8 cellular contexts compared by ENCODE assay signal in genomic region chr1:31182352-31182751, GRCh38. TPM values are rescaled to one million over a fixed set of nuclear protein-coding genes. Genes with fewer than 3 reads are reported as not detected.
DNase-seq lines count a peak whose midpoint lies in the region; ATAC-seq, FAIRE-seq and TF ChIP-seq lines count a peak whose summit lies in the region.

No MANE protein-coding gene starts in this region.

- peak overlapping the region; percentile 50 for H3K4me3 ChIP-seq in Jurkat, Clone E6-1 (ENCODE audit: low read length)
- H3K4me3 ChIP-seq in SU-DHL-6 (ENCODE audit: insufficient read depth, low read length, poor library complexity, severe bottlenecking) = peak overlapping the region; percentile 36
- H3K4me3 ChIP-seq in astrocyte (ENCODE audit: insufficient read depth, low read depth, low read length) = no peak overlapping the region
- H3K4me3 ChIP-seq in skeletal muscle cell (ENCODE audit: low read depth, low read length) = peak overlapping the region; percentile 32

- no peak for ATAC-seq in GM18511 (IDR thresholded peaks at IDR 0.05; ENCODE audit: unreplicated experiment)

- no peaks in the 10 kb centered on the region for H3K9me3 Mint-ChIP-seq in astrocyte (ENCODE audit: unreplicated experiment)

- in situ Hi-C loops in Caki2 (cut with HindIII; ENCODE audit: low pct_unique_long_range_greater_than_20kb, low sequenced_read_pairs) = no loop called here

- H3K27me3 ChIP-seq in SU-DHL-6 (ENCODE audit: low read length) (no peaks in the 10 kb centered on the region), astrocyte (ENCODE audit: insufficient read depth, low read length) (peaks cover 10% of the 10 kb centered on the region)

- H3K27me3 Mint-ChIP-seq in astrocyte (ENCODE audit: low read depth, unreplicated experiment) = peaks cover 18% of the 10 kb centered on the region

- no peak overlapping the region for H3K9ac ChIP-seq in SU-DHL-6 (ENCODE audit: low read length)
- H3K9ac ChIP-seq in astrocyte (ENCODE audit: low read length) = no peak overlapping the region

- peaks cover 2% of the 10 kb centered on the region for H3K36me3 Mint-ChIP-seq in astrocyte (ENCODE audit: low read depth, unreplicated experiment)

- no peak overlapping the region for H3K27ac ChIP-seq in SU-DHL-6 (ENCODE audit: low read depth, low read length)
- H3K27ac ChIP-seq in astrocyte (ENCODE audit: low read depth, low read length) = no peak overlapping the region

- H3K4me3 Mint-ChIP-seq in astrocyte (ENCODE audit: unreplicated experiment) = peak overlapping the region; percentile 20

- DNase-seq in Caki2 (ENCODE audit: low read depth) = peak; percentile 94
- DNase-seq in Jurkat, Clone E6-1 (ENCODE audit: low read depth, low spot score) = peak; percentile 48
- peak; percentile 87 for DNase-seq in astrocyte (ENCODE audit: low read depth)
- DNase-seq in hepatic stellate cell (ENCODE audit: low spot score) = peak; percentile 89
- DNase-seq in skeletal muscle cell (ENCODE audit: low read depth) = peak; percentile 95
- DNase-seq in NK-92 (lab: John Stamatoyannopoulos, UW; ENCODE audit: unreplicated experiment) = no peak

- no peaks in the 10 kb centered on the region for H3K9me2 ChIP-seq in SU-DHL-6 (replicated peaks; ENCODE audit: insufficient read depth, low read length)

- H3K4me1 Mint-ChIP-seq in astrocyte (ENCODE audit: low read depth, unreplicated experiment) = peaks cover 3% of the 10 kb centered on the region

- no peak for TF ChIP-seq CTCF in SU-DHL-6 (IDR thresholded peaks at IDR 0.05; ENCODE audit: insufficient read depth, low read length, poor library complexity, severe bottlenecking)
- peak; percentile 13 for TF ChIP-seq CTCF in astrocyte (IDR thresholded peaks at IDR 0.05; ENCODE audit: insufficient read depth, low read depth, low read length)

- H3K4me2 ChIP-seq in SU-DHL-6 (ENCODE audit: low read depth, low read length, poor library complexity, severe bottlenecking) (peak overlapping the region; percentile 63), astrocyte (ENCODE audit: low read length) (peak overlapping the region; percentile 76)

- H3K36me3 ChIP-seq in SU-DHL-6 (ENCODE audit: low read length) (no peaks in the 10 kb centered on the region), astrocyte (ENCODE audit: insufficient read depth, low read length) (no peaks in the 10 kb centered on the region)

- FAIRE-seq in astrocyte (lab: Jason Lieb, UNC) = no peak

- peaks cover 5% of the 10 kb centered on the region for H3K4me1 ChIP-seq in astrocyte (ENCODE audit: insufficient read depth, low read length)

- no peaks in the 10 kb centered on the region for H4K20me1 ChIP-seq in SU-DHL-6 (ENCODE audit: low read depth, low read length)
- peaks cover 11% of the 10 kb centered on the region for H4K20me1 ChIP-seq in astrocyte (ENCODE audit: insufficient read depth, low read length)

- H3K27ac Mint-ChIP-seq in astrocyte (ENCODE audit: unreplicated experiment) = no peak overlapping the region

- H2AFZ ChIP-seq in SU-DHL-6 (ENCODE audit: low read depth, low read length, severe bottlenecking) (no peak overlapping the region), astrocyte (ENCODE audit: low read depth, low read length) (no peak overlapping the region)

- H3K79me2 ChIP-seq in SU-DHL-6 (ENCODE audit: insufficient read depth, low read length) = no peaks in the 10 kb centered on the region
- no peaks in the 10 kb centered on the region for H3K79me2 ChIP-seq in astrocyte (ENCODE audit: insufficient read depth, low read length)

- no peaks in the 10 kb centered on the region for H3K9me3 ChIP-seq in SU-DHL-6 (ENCODE audit: insufficient read depth, low read length)
- no peaks in the 10 kb centered on the region for H3K9me3 ChIP-seq in astrocyte (ENCODE audit: insufficient read depth, low read depth, low read length)

- no peaks in the 10 kb centered on the region for H3F3A ChIP-seq in SU-DHL-6 (ENCODE audit: insufficient read depth)

RNA-seq across cellular contexts. Expression of gene NKAIN1, which starts 57.3 kb away (rescaled TPM):
- total RNA-seq in Caki2 (2014; rRNA removed; shearing (Covaris generic); ENCODE audit: low replicate concordance) = 0.54 and 3.2 TPM in 2 replicates
- 0.44 TPM for polyA plus RNA-seq in Jurkat, Clone E6-1 (2012; ENCODE audit: insufficient read depth, insufficient read length)
- total RNA-seq in astrocyte = 5.6 and 6.8 TPM in 2 replicates
